36 cellular contexts compared by ENCODE assay signal in the genomic region with DNA sequence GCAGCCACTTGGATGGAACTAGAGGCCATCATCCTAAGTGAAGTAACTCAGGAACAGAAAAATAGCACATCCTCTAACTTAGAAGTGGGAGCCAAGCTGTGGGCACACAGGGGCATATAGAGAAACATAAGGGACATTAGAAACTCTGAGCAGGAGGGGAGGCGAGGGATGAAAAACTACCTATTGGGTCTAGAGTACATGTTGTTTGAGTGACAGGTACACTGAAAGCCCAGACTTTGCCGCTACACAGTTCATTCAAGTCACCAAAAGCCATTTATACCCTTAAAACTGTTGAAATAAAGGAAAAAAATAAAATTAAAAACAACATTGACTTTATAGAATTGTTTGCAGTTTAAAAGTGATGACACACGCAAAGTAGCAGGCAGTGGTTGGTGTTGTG.
"Had no signal": no experiment of that assay in that cellular context is flagged by ENCODE, and none has a peak within 500 bp of the region (broad histone marks: within the 10 kb centered on the region; RNA-seq: fewer than 3 reads in every experiment).

No MANE protein-coding gene starts in this region.

- H3K36me3 Mint-ChIP-seq: activated naive CD4-positive, alpha-beta T cell treated with anti-CD3 and anti-CD28 coated beads, Interleukin-2, amount 50 U/mL, for 72 hours had no signal

- H3K27me3 Mint-ChIP-seq: activated B cell treated with CpG ODN at 0.5 μM for 24 hours; activated CD4-positive, alpha-beta memory T cell treated with anti-CD3 and anti-CD28 coated beads for 36 hours; activated CD4-positive, alpha-beta T cell treated with anti-CD3 and anti-CD28 coated beads, Interleukin-2, amount 10 ng/mL, durations not matched to agents 24 days and 14 days; activated CD8-positive, alpha-beta T cell treated with anti-CD3 and anti-CD28 coated beads for 36 hours; activated naive CD8-positive, alpha-beta T cell treated with anti-CD3 and anti-CD28 coated beads for 36 hours; activated T-helper 17 cell treated with anti-CD3 and anti-CD28 coated beads, Interleukin-2, amount 50 U/mL, for 72 hours had no signal

- H3K27ac Mint-ChIP-seq: activated B cell treated with CpG ODN at 0.5 μM for 24 hours; activated CD4-positive, alpha-beta memory T cell treated with anti-CD3 and anti-CD28 coated beads for 36 hours; activated CD4-positive, alpha-beta T cell treated with anti-CD3 and anti-CD28 coated beads, Interleukin-2, amount 10 ng/mL, durations not matched to agents 24 days and 14 days; activated CD8-positive, alpha-beta T cell treated with anti-CD3 and anti-CD28 coated beads for 36 hours; activated naive CD4-positive, alpha-beta T cell treated with anti-CD3 and anti-CD28 coated beads for 36 hours; activated naive CD4-positive, alpha-beta T cell treated with anti-CD3 and anti-CD28 coated beads, Interleukin-2, amount 50 U/mL, for 72 hours; activated naive CD8-positive, alpha-beta T cell treated with anti-CD3 and anti-CD28 coated beads for 36 hours; activated T-cell treated with anti-CD3 and anti-CD28 coated beads, Interleukin-2, amount 50 U/mL, for 72 hours; activated T-helper 1 cell treated with anti-CD3 and anti-CD28 coated beads, Interleukin-12 subunit alpha, Interleukin-12 subunit beta, Interleukin-2, Interleukin-4 antibody, amounts not matched to agents 30 ng/mL and 10 ng/mL and 1 ng/mL, durations not matched to agents 14 hours and 24 hours and 36 hours; activated T-helper 17 cell treated with anti-CD3 and anti-CD28 coated beads, Interleukin-2, amount 50 U/mL, for 72 hours; T-helper 1 cell treated with Interleukin-12 subunit alpha and Interleukin-12 subunit beta and Interleukin-4 antibody, amounts not matched to agents 30 μg/mL and 1 μg/mL, for 36 hours; T-helper 2 cell treated with Interferon-gamma antibody and Interleukin-4, amounts not matched to agents 5 μg/mL and 100 μg/mL, for 36 hours had no signal

- ATAC-seq: activated CD8-positive, alpha-beta T cell treated with anti-CD3 and anti-CD28 coated beads for 36 hours; activated naive CD4-positive, alpha-beta T cell treated with anti-CD3 and anti-CD28 coated beads, Interleukin-2, amount 50 U/mL, for 72 hours; activated T-cell treated with anti-CD3 and anti-CD28 coated beads, Interleukin-2, amount 50 U/mL, for 4 hours; activated T-cell treated with anti-CD3 and anti-CD28 coated beads, Interleukin-2, amount 50 U/mL, for 72 hours; activated T-helper 17 cell treated with anti-CD3 and anti-CD28 coated beads, Interleukin-2, amount 50 U/mL, for 72 hours; body of pancreas had no signal

- FAIRE-seq: astrocyte, TTC549 had no signal

- H3K4me3 Mint-ChIP-seq: activated B cell treated with CpG ODN at 0.5 μM for 24 hours; activated CD4-positive, alpha-beta memory T cell treated with anti-CD3 and anti-CD28 coated beads for 36 hours; activated CD4-positive, alpha-beta T cell treated with anti-CD3 and anti-CD28 coated beads, Interleukin-2, amount 10 ng/mL, durations not matched to agents 24 days and 14 days; activated CD8-positive, alpha-beta T cell treated with anti-CD3 and anti-CD28 coated beads for 36 hours; activated naive CD4-positive, alpha-beta T cell treated with anti-CD3 and anti-CD28 coated beads for 36 hours; activated naive CD8-positive, alpha-beta T cell treated with anti-CD3 and anti-CD28 coated beads for 36 hours; activated T-cell treated with anti-CD3 and anti-CD28 coated beads, Interleukin-2, amount 50 U/mL, for 4 hours; activated T-cell treated with anti-CD3 and anti-CD28 coated beads, Interleukin-2, amount 50 U/mL, for 72 hours; activated T-helper 1 cell treated with anti-CD3 and anti-CD28 coated beads, Interleukin-12 subunit alpha, Interleukin-12 subunit beta, Interleukin-2, Interleukin-4 antibody, amounts not matched to agents 30 ng/mL and 10 ng/mL and 1 ng/mL, durations not matched to agents 14 hours and 24 hours and 36 hours; activated T-helper 17 cell treated with anti-CD3 and anti-CD28 coated beads, Interleukin-2, amount 50 U/mL, for 72 hours; T-helper 1 cell treated with Interleukin-12 subunit alpha and Interleukin-12 subunit beta and Interleukin-4 antibody, amounts not matched to agents 30 μg/mL and 1 μg/mL, for 36 hours; T-helper 2 cell treated with Interferon-gamma antibody and Interleukin-4, amounts not matched to agents 5 μg/mL and 100 μg/mL, for 36 hours had no signal

- H3K27me3 ChIP-seq: adrenal gland, body of pancreas, brain microvascular endothelial cell, breast epithelium had no signal

- H3K4me3 ChIP-seq: adrenal gland, body of pancreas, breast epithelium had no signal

- DNase-seq: activated B cell treated with CpG ODN at 0.5 μM for 24 hours; activated CD4-positive, alpha-beta memory T cell treated with anti-CD3 and anti-CD28 coated beads for 36 hours; activated CD4-positive, alpha-beta T cell treated with anti-CD3 and anti-CD28 coated beads for 4 hours; activated CD4-positive, alpha-beta T cell treated with anti-CD3 and anti-CD28 coated beads, Interleukin-2, amount 10 ng/mL, durations not matched to agents 24 days and 14 days; activated CD4-positive, alpha-beta T cell treated with anti-CD3 and anti-CD28 coated beads, Interleukin-2, amount 50 U/mL, for 1 hour; activated CD4-positive, alpha-beta T cell treated with anti-CD3 and anti-CD28 coated beads, Interleukin-2, amount 50 U/mL, for 4 hours; activated CD4-positive, CD25-positive, alpha-beta regulatory T cell treated with anti-CD3 and anti-CD28 coated beads, Interleukin-2, amount 50 U/mL, for 72 hours; activated CD8-positive, alpha-beta memory T cell treated with anti-CD3 and anti-CD28 coated beads, Interleukin-2, amount 50 U/mL, for 4 hours; activated CD8-positive, alpha-beta T cell treated with anti-CD3 and anti-CD28 coated beads for 36 hours; activated effector memory CD4-positive, alpha-beta T cell treated with anti-CD3 and anti-CD28 coated beads, Interleukin-2, amount 50 U/mL, for 16 hours; activated gamma-delta T cell treated with Interleukin-2 at 50 U/mL for 16 hours; activated naive CD4-positive, alpha-beta T cell; activated naive CD4-positive, alpha-beta T cell treated with anti-CD3 and anti-CD28 coated beads for 36 hours; activated naive CD4-positive, alpha-beta T cell treated with anti-CD3 and anti-CD28 coated beads, Interleukin-2, amount 50 U/mL, for 16 hours; activated naive CD8-positive, alpha-beta T cell treated with anti-CD3 and anti-CD28 coated beads for 36 hours; activated T-cell treated with anti-CD3 and anti-CD28 coated beads for 4 hours; activated T-cell treated with anti-CD3 and anti-CD28 coated beads, Interleukin-2, amount 50 U/mL, for 1 hour; activated T-cell treated with anti-CD3 and anti-CD28 coated beads, Interleukin-2, amount 50 U/mL, for 4 hours; activated T-cell treated with anti-CD3 and anti-CD28 coated beads, Interleukin-2, amount 50 U/mL, for 72 hours; adrenal gland; amniotic stem cell; aorta; body of pancreas; brain microvascular endothelial cell; central memory CD4-positive, alpha-beta T cell; T-helper 2 cell; T-helper 9 cell had no signal

- H3K27ac ChIP-seq: adrenal gland, body of pancreas, brain microvascular endothelial cell, breast epithelium, VCaP had no signal

- H3K4me1 Mint-ChIP-seq: activated B cell treated with CpG ODN at 0.5 μM for 24 hours; activated CD4-positive, alpha-beta T cell treated with anti-CD3 and anti-CD28 coated beads, Interleukin-2, amount 10 ng/mL, durations not matched to agents 24 days and 14 days; activated T-helper 17 cell treated with anti-CD3 and anti-CD28 coated beads, Interleukin-2, amount 50 U/mL, for 72 hours had no signal

- H3K9me3 ChIP-seq: adrenal gland, body of pancreas had no signal

- H3K4me1 ChIP-seq: adrenal gland, body of pancreas, breast epithelium had no signal

- H3K9me3 Mint-ChIP-seq: activated CD4-positive, alpha-beta T cell treated with anti-CD3 and anti-CD28 coated beads, Interleukin-2, amount 10 ng/mL, durations not matched to agents 24 days and 14 days; activated naive CD4-positive, alpha-beta T cell treated with anti-CD3 and anti-CD28 coated beads, Interleukin-2, amount 50 U/mL, for 72 hours; activated T-cell treated with anti-CD3 and anti-CD28 coated beads, Interleukin-2, amount 50 U/mL, for 4 hours; activated T-helper 1 cell treated with anti-CD3 and anti-CD28 coated beads, Interleukin-12 subunit alpha, Interleukin-12 subunit beta, Interleukin-2, Interleukin-4 antibody, amounts not matched to agents 30 ng/mL and 10 ng/mL and 1 ng/mL, durations not matched to agents 14 hours and 24 hours and 36 hours; activated T-helper 17 cell treated with anti-CD3 and anti-CD28 coated beads, Interleukin-2, amount 50 U/mL, for 72 hours; T-helper 1 cell treated with Interleukin-12 subunit alpha and Interleukin-12 subunit beta and Interleukin-4 antibody, amounts not matched to agents 30 μg/mL and 1 μg/mL, for 36 hours; T-helper 2 cell treated with Interferon-gamma antibody and Interleukin-4, amounts not matched to agents 5 μg/mL and 100 μg/mL, for 36 hours had no signal

- H3K36me3 ChIP-seq: adrenal gland, brain microvascular endothelial cell, breast epithelium had no signal
